1 cellular context compared by ENCODE assay signal in genomic region chr11:124716596-124716995, GRCh38.
TF ChIP-seq lines count a peak whose summit lies in the region.

No MANE protein-coding gene starts in this region.

TF ChIP-seq in IMR-90, 13 proteins besides CTCF, POLR2A, EP300 and RAD21:
- TF ChIP-seq MAZ (IDR thresholded peaks at IDR 0.05; ENCODE audit: borderline replicate concordance, low read depth, low read length) (no peak), RFX5 (IDR thresholded peaks at IDR 0.05; ENCODE audit: low read depth, low read length) (no peak)
